ENCODE assay signal across 14 cellular contexts in genomic region chr9:125243792-125244260, GRCh38. TPM values are rescaled to one million over a fixed set of nuclear protein-coding genes. Genes with fewer than 3 reads are reported as not detected.
DNase-seq lines count a peak whose midpoint lies in the region; ATAC-seq and TF ChIP-seq lines count a peak whose summit lies in the region.
"Had no signal": no experiment of that assay in that cellular context is flagged by ENCODE, and none has a peak within 500 bp of the region (broad histone marks: within the 10 kb centered on the region; RNA-seq: fewer than 3 reads in every experiment).

No MANE protein-coding gene starts in this region.

- no peak for DNase-seq in activated CD4-positive, alpha-beta memory T cell treated with anti-CD3 and anti-CD28 coated beads for 36 hours
- DNase-seq in activated CD4-positive, alpha-beta memory T cell treated with anti-CD3 and anti-CD28 coated beads, Interleukin-2, amount 10 ng/mL, durations not matched to agents 7 days and 5 days = no peak
- DNase-seq in PC-9 (no peak), endothelial cell (ENCODE audit: low spot score) (no peak), progenitor cell of endocrine pancreas (ENCODE audit: low spot score, unreplicated experiment) (no peak), NCI-H1417 (lab: John Stamatoyannopoulos, UW) (no peak), GDM1 (lab: John Stamatoyannopoulos, UW) (no peak)
- DNase-seq: heart left ventricle, Karpas-422, NCI-H1417 treated with DMSO at 0.1 percent for 48 hours, NCI-H345 had no signal

- H3K4me1 ChIP-seq in PC-9 (replicated peaks; ENCODE audit: insufficient read depth) = peaks cover 29% of the 10 kb centered on the region
- H3K4me1 ChIP-seq: prostate gland had no signal

- peak overlapping the region; percentile 43 for H3K4me2 ChIP-seq in PC-9

- H3K4me3 Mint-ChIP-seq in activated CD4-positive, alpha-beta memory T cell treated with anti-CD3 and anti-CD28 coated beads for 36 hours = no peak overlapping the region
- no peak overlapping the region for H3K4me3 Mint-ChIP-seq in activated CD4-positive, alpha-beta memory T cell treated with anti-CD3 and anti-CD28 coated beads, Interleukin-2, amount 10 ng/mL, durations not matched to agents 7 days and 5 days
- H3K4me3 Mint-ChIP-seq in endothelial cell (ENCODE audit: unreplicated experiment) (no peak overlapping the region), progenitor cell of endocrine pancreas (ENCODE audit: low read depth) (peak overlapping the region; percentile 37)

- peaks cover 2% of the 10 kb centered on the region for H3K27me3 Mint-ChIP-seq in activated CD4-positive, alpha-beta memory T cell treated with anti-CD3 and anti-CD28 coated beads for 36 hours
- H3K27me3 Mint-ChIP-seq in activated CD4-positive, alpha-beta memory T cell treated with anti-CD3 and anti-CD28 coated beads, Interleukin-2, amount 10 ng/mL, durations not matched to agents 7 days and 5 days = no peaks in the 10 kb centered on the region
- H3K27me3 Mint-ChIP-seq in endothelial cell (ENCODE audit: unreplicated experiment) (peaks cover 17% of the 10 kb centered on the region), progenitor cell of endocrine pancreas (no peaks in the 10 kb centered on the region)

- intact Hi-C loops in activated CD4-positive, alpha-beta memory T cell treated with anti-CD3 and anti-CD28 coated beads for 36 hours (cut with micrococcal nuclease) = loop anchor here (5.0 kb wide), 1 partner anchor 472 kb away; the partner anchor contains the start of gene NR6A1
- intact Hi-C loops in PC-9 (cut with micrococcal nuclease; ENCODE audit: unreplicated experiment) = no loop called here

- no peak for TF ChIP-seq CTCF in PC-9 (conservative IDR thresholded peaks at IDR 0.05)
- no peak for TF ChIP-seq CTCF in endothelial cell (IDR thresholded peaks at IDR 0.05; ENCODE audit: unreplicated experiment)
- no peak for TF ChIP-seq CTCF in progenitor cell of endocrine pancreas (IDR thresholded peaks at IDR 0.05; ENCODE audit: unreplicated experiment)

- H3K27me3 ChIP-seq in PC-9 (ENCODE audit: insufficient read depth, low read depth) = no peaks in the 10 kb centered on the region
- H3K27me3 ChIP-seq: heart left ventricle had no signal

- peak overlapping the region; percentile 95 for H3K27ac ChIP-seq in PC-9
- H3K27ac ChIP-seq: heart left ventricle, prostate gland, VCaP had no signal

- peaks cover 20% of the 10 kb centered on the region for H3K4me1 Mint-ChIP-seq in activated CD4-positive, alpha-beta memory T cell treated with anti-CD3 and anti-CD28 coated beads for 36 hours (ENCODE audit: low read depth)
- H3K4me1 Mint-ChIP-seq in activated CD4-positive, alpha-beta memory T cell treated with anti-CD3 and anti-CD28 coated beads, Interleukin-2, amount 10 ng/mL, durations not matched to agents 7 days and 5 days = peaks cover 22% of the 10 kb centered on the region
- H3K4me1 Mint-ChIP-seq in endothelial cell (ENCODE audit: unreplicated experiment) (peaks cover 22% of the 10 kb centered on the region), progenitor cell of endocrine pancreas (ENCODE audit: low read depth) (peaks cover 7% of the 10 kb centered on the region)

- no peaks in the 10 kb centered on the region for H3K9me3 Mint-ChIP-seq in activated CD4-positive, alpha-beta memory T cell treated with anti-CD3 and anti-CD28 coated beads for 36 hours
- H3K9me3 Mint-ChIP-seq in activated CD4-positive, alpha-beta memory T cell treated with anti-CD3 and anti-CD28 coated beads, Interleukin-2, amount 10 ng/mL, durations not matched to agents 7 days and 5 days = no peaks in the 10 kb centered on the region
- H3K9me3 Mint-ChIP-seq in endothelial cell (ENCODE audit: unreplicated experiment) = no peaks in the 10 kb centered on the region
- no peaks in the 10 kb centered on the region for H3K9me3 Mint-ChIP-seq in progenitor cell of endocrine pancreas (ENCODE audit: low read depth)

- peak overlapping the region; percentile 98 for H3K27ac Mint-ChIP-seq in activated CD4-positive, alpha-beta memory T cell treated with anti-CD3 and anti-CD28 coated beads for 36 hours
- H3K27ac Mint-ChIP-seq in activated CD4-positive, alpha-beta memory T cell treated with anti-CD3 and anti-CD28 coated beads, Interleukin-2, amount 10 ng/mL, durations not matched to agents 7 days and 5 days = no peak overlapping the region
- H3K27ac Mint-ChIP-seq in endothelial cell (ENCODE audit: unreplicated experiment) (peak overlapping the region; percentile 61), progenitor cell of endocrine pancreas (no peak overlapping the region)

- peaks cover 17% of the 10 kb centered on the region for H3K36me3 ChIP-seq in PC-9 (ENCODE audit: low read depth)

- CTCF ChIA-PET in activated CD4-positive, alpha-beta memory T cell treated with anti-CD3 and anti-CD28 coated beads for 36 hours (lab: Charles Lee) = interaction anchor here (0.6 kb wide), 1 partner anchor 404 kb away, joined by 3 read pairs; no protein-coding TSS in a partner anchor
- CTCF ChIA-PET in activated CD4-positive, alpha-beta memory T cell treated with anti-CD3 and anti-CD28 coated beads, Interleukin-2, amount 10 ng/mL, durations not matched to agents 7 days and 5 days (lab: Charles Lee) = interaction anchor here (1.1 to 1.8 kb wide), 3 partner anchors 12 to 18 kb away, joined by 3 to 9 read pairs (median 3); partner anchors contain the start of gene GAPVD1
- CTCF ChIA-PET in PC-9 (lab: Charles Lee) = interaction anchor here (0.6 kb wide), 1 partner anchor 25 kb away, joined by 4 read pairs; no protein-coding TSS in a partner anchor

- no peak overlapping the region for H3K4me3 ChIP-seq in PC-9
- H3K4me3 ChIP-seq: heart left ventricle, prostate gland had no signal

- H4K20me1 ChIP-seq in PC-9 (ENCODE audit: insufficient read depth) = peaks cover 21% of the 10 kb centered on the region

- peaks cover 35% of the 10 kb centered on the region for H3F3A ChIP-seq in PC-9 (ENCODE audit: insufficient read depth, low read depth)

- no TSS peak for BruUV-seq in PC-9 (replicated peaks; lab: Mats Ljungman, UMichigan)

- POLR2A ChIA-PET in activated CD4-positive, alpha-beta memory T cell treated with anti-CD3 and anti-CD28 coated beads for 36 hours (lab: Charles Lee) = interaction anchor here (1.9 to 3.8 kb wide), 2 partner anchors 18 to 47 kb away, joined by 4 to 66 read pairs; partner anchors contain the start of gene GAPVD1
- POLR2A ChIA-PET in activated CD4-positive, alpha-beta memory T cell treated with anti-CD3 and anti-CD28 coated beads, Interleukin-2, amount 10 ng/mL, durations not matched to agents 7 days and 5 days (lab: Charles Lee) = interaction anchor here (1.4 to 5.0 kb wide), 4 partner anchors 11 to 53 kb away, joined by 4 to 112 read pairs (median 56); partner anchors contain the start of genes GAPVD1 and RABEPK
- POLR2A ChIA-PET in PC-9 (lab: Charles Lee; ENCODE audit: unreplicated experiment) = interaction anchor here (0.5 kb wide), 1 partner anchor 44 kb away, joined by 4 read pairs; no protein-coding TSS in a partner anchor

- ATAC-seq in GM21390 (IDR thresholded peaks at IDR 0.05; ENCODE audit: unreplicated experiment) = no peak
- ATAC-seq: heart left ventricle had no signal

- peaks cover 26% of the 10 kb centered on the region for H3K36me3 Mint-ChIP-seq in activated CD4-positive, alpha-beta memory T cell treated with anti-CD3 and anti-CD28 coated beads for 36 hours
- H3K36me3 Mint-ChIP-seq in activated CD4-positive, alpha-beta memory T cell treated with anti-CD3 and anti-CD28 coated beads, Interleukin-2, amount 10 ng/mL, durations not matched to agents 7 days and 5 days (ENCODE audit: low read depth) = peaks cover 31% of the 10 kb centered on the region
- peaks cover 14% of the 10 kb centered on the region for H3K36me3 Mint-ChIP-seq in endothelial cell (ENCODE audit: low read depth, unreplicated experiment)
- H3K36me3 Mint-ChIP-seq in progenitor cell of endocrine pancreas (ENCODE audit: insufficient read depth) = peaks cover 11% of the 10 kb centered on the region

- no peaks in the 10 kb centered on the region for H3K9me3 ChIP-seq in PC-9 (ENCODE audit: insufficient read depth, low read depth)
- H3K9me3 ChIP-seq: heart left ventricle, prostate gland had no signal

- peaks cover 33% of the 10 kb centered on the region for H3K79me2 ChIP-seq in PC-9 (ENCODE audit: low read depth)

- no peak overlapping the region for H2AFZ ChIP-seq in PC-9

- no peaks in the 10 kb centered on the region for H3K9me2 ChIP-seq in PC-9 (ENCODE audit: insufficient read depth)

RNA-seq across cellular contexts. Expression of gene HSPA5, which starts 2.7 kb away (rescaled TPM):
- 100 to 1,000 TPM; 169 to 170 TPM for total RNA-seq in activated CD4-positive, alpha-beta memory T cell treated with anti-CD3 and anti-CD28 coated beads for 36 hours
- total RNA-seq in activated CD4-positive, alpha-beta memory T cell treated with anti-CD3 and anti-CD28 coated beads, Interleukin-2, amount 10 ng/mL, durations not matched to agents 7 days and 5 days = 100 to 1,000 TPM; 155 to 156 TPM
- total RNA-seq in PC-9 (2021) (185 and 235 TPM in 2 replicates), endothelial cell (ENCODE audit: unreplicated experiment) (260 TPM), progenitor cell of endocrine pancreas (287 and 288 TPM in 2 replicates)

RNA-seq across cellular contexts. Expression of gene GAPVD1, which starts 17.8 kb away (rescaled TPM):
- 10 to 100 TPM; 42.2 to 46.8 TPM for total RNA-seq in activated CD4-positive, alpha-beta memory T cell treated with anti-CD3 and anti-CD28 coated beads for 36 hours
- total RNA-seq in activated CD4-positive, alpha-beta memory T cell treated with anti-CD3 and anti-CD28 coated beads, Interleukin-2, amount 10 ng/mL, durations not matched to agents 7 days and 5 days = 10 to 100 TPM; 47.7 to 49.6 TPM
- total RNA-seq in PC-9 (2021) (58.2 and 70.3 TPM in 2 replicates), endothelial cell (ENCODE audit: unreplicated experiment) (37.9 TPM), progenitor cell of endocrine pancreas (46.0 and 49.5 TPM in 2 replicates)

RNA-seq across cellular contexts. Expression of gene RABEPK, which starts 43.5 kb away (rescaled TPM):
- total RNA-seq in activated CD4-positive, alpha-beta memory T cell treated with anti-CD3 and anti-CD28 coated beads for 36 hours = 10 to 100 TPM; 20.7 to 21.9 TPM
- total RNA-seq in activated CD4-positive, alpha-beta memory T cell treated with anti-CD3 and anti-CD28 coated beads, Interleukin-2, amount 10 ng/mL, durations not matched to agents 7 days and 5 days = 10 to 100 TPM; 11.8 to 12.1 TPM
- total RNA-seq in PC-9 (2021) = 28.9 and 29.7 TPM in 2 replicates
- total RNA-seq in endothelial cell (ENCODE audit: unreplicated experiment) = 8.5 TPM
- 13.1 and 15.0 TPM in 2 replicates for total RNA-seq in progenitor cell of endocrine pancreas

RNA-seq across cellular contexts. Expression of gene PPP6C, which starts 54.2 kb away (rescaled TPM):
- total RNA-seq in activated CD4-positive, alpha-beta memory T cell treated with anti-CD3 and anti-CD28 coated beads for 36 hours = 10 to 100 TPM; 46.7 to 47.4 TPM
- 10 to 100 TPM; 56.4 to 57.6 TPM for total RNA-seq in activated CD4-positive, alpha-beta memory T cell treated with anti-CD3 and anti-CD28 coated beads, Interleukin-2, amount 10 ng/mL, durations not matched to agents 7 days and 5 days
- total RNA-seq in PC-9 (2021) (34.6 and 49.6 TPM in 2 replicates), endothelial cell (ENCODE audit: unreplicated experiment) (46.0 TPM), progenitor cell of endocrine pancreas (29.4 and 32.5 TPM in 2 replicates)

Comparison
In these comparisons a context has a peak if more than half of its experiments do, and no peak if none do; other contexts are left out.
1. H3K27ac Mint-ChIP-seq: peak in activated CD4-positive, alpha-beta memory T cell treated with anti-CD3 and anti-CD28 coated beads for 36 hours (single experiment) and endothelial cell (single experiment); none in activated CD4-positive, alpha-beta memory T cell treated with anti-CD3 and anti-CD28 coated beads, Interleukin-2, amount 10 ng/mL, durations not matched to agents 7 days and 5 days (single experiment) and progenitor cell of endocrine pancreas (single experiment).